In genomic region chr12:67299936-67300335, GRCh38 we compare ENCODE assay signal across 17 cellular contexts. TPM values are rescaled to one million over a fixed set of nuclear protein-coding genes. Genes with fewer than 3 reads are reported as not detected.
A peak's percentile ranks its signal among the peaks of the same experiment; 100 is the strongest.
DNase-seq lines count a peak whose midpoint lies in the region; ATAC-seq, FAIRE-seq and TF ChIP-seq lines count a peak whose summit lies in the region.
"Had no signal": no experiment of that assay in that cellular context is flagged by ENCODE, and none has a peak within 500 bp of the region (broad histone marks: within the 10 kb centered on the region; RNA-seq: fewer than 3 reads in every experiment).

No MANE protein-coding gene starts in this region.

- no peaks in the 10 kb centered on the region for H3K9me3 Mint-ChIP-seq in CD4-positive, CD25-positive, alpha-beta regulatory T cell
- H3K9me3 Mint-ChIP-seq: CD4-positive, alpha-beta memory T cell had no signal

- peak overlapping the region in 2 of 3 donors; percentile 52 to 77 for H3K27ac Mint-ChIP-seq in CD4-positive, CD25-positive, alpha-beta regulatory T cell
- H3K27ac Mint-ChIP-seq: B cell had no signal

- no peak for DNase-seq in CD4-positive, CD25-positive, alpha-beta regulatory T cell
- DNase-seq in NCI-H510A (lab: John Stamatoyannopoulos, UW) (peak; percentile 3), pancreas (no peak), RPMI8226 (no peak), LoVo (ENCODE audit: low spot score) (no peak), ovary (no peak)
- DNase-seq: CD4-positive, alpha-beta memory T cell; GF-D8; GOT3; KBM-7; MG63; NCI-H1092 treated with DMSO at 0.1 percent for 48 hours; NCI-H187; NCI-H526 had no signal

- intact Hi-C loops in pancreas (cut with DNase I): no loop called here
- intact Hi-C loops in ovary (cut with DNase I): no loop called here

- no peak for TF ChIP-seq CTCF in pancreas (IDR thresholded peaks at IDR 0.05)
- TF ChIP-seq CTCF in ovary (IDR thresholded peaks at IDR 0.05): no peak

- no peak for TF ChIP-seq POLR2A in ovary (IDR thresholded peaks at IDR 0.05)

- H3K4me3 Mint-ChIP-seq in CD4-positive, CD25-positive, alpha-beta regulatory T cell: no peak overlapping the region
- H3K4me3 Mint-ChIP-seq: B cell; CD4-positive, alpha-beta memory T cell had no signal

- no peaks in the 10 kb centered on the region for H3K4me1 ChIP-seq in CD4-positive, CD25-positive, alpha-beta regulatory T cell (ENCODE audit: control insufficient read depth, insufficient read depth, low read length, poor library complexity, severe bottlenecking)
- peaks cover 24% of the 10 kb centered on the region for H3K4me1 ChIP-seq in endocrine pancreas (ENCODE audit: control insufficient read depth, insufficient read depth, low read length)
- peaks cover 0 to 20% (median 10%) of the 10 kb centered on the region in 3 donors for H3K4me1 ChIP-seq in pancreas
- no peaks in the 10 kb centered on the region for H3K4me1 ChIP-seq in ovary (ENCODE audit: insufficient read depth)
- H3K4me1 ChIP-seq: SJSA1 had no signal

- peaks cover 19 to 28% (median 26%) of the 10 kb centered on the region in 4 donors for H3K4me1 Mint-ChIP-seq in CD4-positive, CD25-positive, alpha-beta regulatory T cell
- H3K4me1 Mint-ChIP-seq: B cell had no signal

- WGBS in pancreas, 2 donors: 37 to 48% methylated on average over 4 of the region's 4 CpGs
- 86 to 89% (median 87%) methylated on average over 4 of the region's 4 CpGs for WGBS in ovary, 3 donors

- peaks cover 84% of the 10 kb centered on the region for H3K36me3 ChIP-seq in CD4-positive, CD25-positive, alpha-beta regulatory T cell (ENCODE audit: control insufficient read depth, insufficient read depth, low read length)
- no peaks in the 10 kb centered on the region for H3K36me3 ChIP-seq in endocrine pancreas (ENCODE audit: control insufficient read depth, insufficient read depth, low read length)
- H3K36me3 ChIP-seq in pancreas: peaks cover 0 to 11% (median 7%) of the 10 kb centered on the region in 3 donors
- H3K36me3 ChIP-seq in ovary: no peaks in the 10 kb centered on the region

- H3K4me3 ChIP-seq in CD4-positive, CD25-positive, alpha-beta regulatory T cell (ENCODE audit: low read depth, low read length): no peak overlapping the region
- H3K4me3 ChIP-seq in endocrine pancreas (ENCODE audit: control insufficient read depth, insufficient read depth, low read length) (peak overlapping the region; percentile 40), pancreas (no peak overlapping the region), ovary (no peak overlapping the region)
- H3K4me3 ChIP-seq: MG63, SJSA1 had no signal

- no peak overlapping the region for H3K9ac ChIP-seq in endocrine pancreas (ENCODE audit: control insufficient read depth, insufficient read depth, low read length)

- FAIRE-seq in pancreas (lab: Jason Lieb, UNC): no peak

- no peaks in the 10 kb centered on the region for H3K9me3 ChIP-seq in CD4-positive, CD25-positive, alpha-beta regulatory T cell (ENCODE audit: control insufficient read depth in 2 of 2, low read length in 2 of 2)
- H3K9me3 ChIP-seq in endocrine pancreas (ENCODE audit: control insufficient read depth, low read length) (no peaks in the 10 kb centered on the region), pancreas (no peaks in the 10 kb centered on the region), ovary (no peaks in the 10 kb centered on the region)
- H3K9me3 ChIP-seq: MG63, SJSA1 had no signal

- peaks cover 39% of the 10 kb centered on the region for H3K36me3 Mint-ChIP-seq in CD4-positive, CD25-positive, alpha-beta regulatory T cell

- no peak for ATAC-seq in CD4-positive, CD25-positive, alpha-beta regulatory T cell (ENCODE audit: low read depth in 2 of 2)
- ATAC-seq in pancreas: peak; percentile 30 to 50 (median 30)

- no peak for TF ChIP-seq EP300 in ovary (IDR thresholded peaks at IDR 0.05)

- no peak overlapping the region for H3K27ac ChIP-seq in CD4-positive, CD25-positive, alpha-beta regulatory T cell (ENCODE audit: insufficient read depth, low read length, poor library complexity, severe bottlenecking)
- H3K27ac ChIP-seq in pancreas (no peak overlapping the region), ovary (no peak overlapping the region)
- H3K27ac ChIP-seq: SJSA1 had no signal

- H3K27me3 ChIP-seq in CD4-positive, CD25-positive, alpha-beta regulatory T cell (ENCODE audit: control insufficient read depth, insufficient read depth, low read length): no peaks in the 10 kb centered on the region
- H3K27me3 ChIP-seq in endocrine pancreas (ENCODE audit: control insufficient read depth, insufficient read depth, low read length) (no peaks in the 10 kb centered on the region), pancreas (no peaks in the 10 kb centered on the region), ovary (no peaks in the 10 kb centered on the region)
- H3K27me3 ChIP-seq: MG63, SJSA1 had no signal

- no peaks in the 10 kb centered on the region for H3K27me3 Mint-ChIP-seq in CD4-positive, CD25-positive, alpha-beta regulatory T cell
- H3K27me3 Mint-ChIP-seq: B cell; CD4-positive, alpha-beta memory T cell had no signal

RNA-seq across cellular contexts. Expression of gene CAND1, which starts 30.8 kb away (rescaled TPM):
- 111 TPM for total RNA-seq in CD4-positive, CD25-positive, alpha-beta regulatory T cell
- 10 to 100 TPM; 69.9 to 94.4 (median 79.7) TPM for polyA plus RNA-seq in CD4-positive, CD25-positive, alpha-beta regulatory T cell
- total RNA-seq in pancreas (10 to 100 TPM; 40.2 to 73.8 (median 49.0) TPM), ovary (100 to 1,000 TPM in 5 of 7 donors, 10 to 100 TPM in 2; 72.8 to 148 (median 123) TPM)
- polyA plus RNA-seq in pancreas (10 to 100 TPM in 1 of 2 donors, 1 to 10 TPM in 1; 9.6 to 22.0 TPM), ovary (10 to 100 TPM; 25.7 to 52.6 TPM)

Comparison
In these comparisons a context has a peak if more than half of its experiments do, and no peak if none do; other contexts are left out.
1. ATAC-seq: peak in pancreas (4 of 4); none in CD4-positive, CD25-positive, alpha-beta regulatory T cell (0 of 2).